ENCODE assay signal across 28 cellular contexts in genomic region chr5:99639905-99640304, GRCh38.
"Had no signal": no experiment of that assay in that cellular context is flagged by ENCODE, and none has a peak within 500 bp of the region (broad histone marks: within the 10 kb centered on the region; RNA-seq: fewer than 3 reads in every experiment).

No MANE protein-coding gene starts in this region.

- DNase-seq: activated B cell treated with CpG ODN at 0.5 μM for 24 hours; activated CD4-positive, alpha-beta memory T cell treated with anti-CD3 and anti-CD28 coated beads for 36 hours; activated CD4-positive, alpha-beta T cell treated with anti-CD3 and anti-CD28 coated beads for 4 hours; activated CD4-positive, alpha-beta T cell treated with anti-CD3 and anti-CD28 coated beads, Interleukin-2, amount 50 U/mL, for 1 hour; activated CD4-positive, CD25-positive, alpha-beta regulatory T cell treated with anti-CD3 and anti-CD28 coated beads, Interleukin-2, amount 50 U/mL, for 72 hours; activated CD8-positive, alpha-beta memory T cell treated with anti-CD3 and anti-CD28 coated beads, Interleukin-2, amount 50 U/mL, for 4 hours; activated effector memory CD4-positive, alpha-beta T cell treated with Interleukin-2 at 50 U/mL for 16 hours; activated naive CD4-positive, alpha-beta T cell treated with anti-CD3 and anti-CD28 coated beads, Interleukin-2, amount 50 U/mL, for 16 hours; activated naive CD8-positive, alpha-beta T cell treated with anti-CD3 and anti-CD28 coated beads for 36 hours; activated T-cell treated with anti-CD3 and anti-CD28 coated beads for 4 hours; activated T-cell treated with anti-CD3 and anti-CD28 coated beads, Interleukin-2, amount 50 U/mL, for 4 hours; amniotic stem cell; aorta; brain microvascular endothelial cell; central memory CD4-positive, alpha-beta T cell; NCI-H1092 treated with DMSO at 0.1 percent for 48 hours; NCI-H187 treated with DMSO at 0.1 percent for 48 hours; NCI-H2081; NCI-H226; NCI-H446 treated with DMSO at 0.1 percent for 48 hours; NCI-H524; Right ventricle myocardium superior; SW 1271; T1000 had no signal

- H3K27me3 ChIP-seq: brain microvascular endothelial cell had no signal

- H3K36me3 ChIP-seq: brain microvascular endothelial cell had no signal

- FAIRE-seq: colon, TTC549 had no signal

- H3K4me2 ChIP-seq: KMS-11 had no signal

- H3K9ac ChIP-seq: KMS-11 had no signal

- H3K27ac ChIP-seq: brain microvascular endothelial cell, KMS-11, VCaP had no signal

- ATAC-seq: activated T-cell treated with anti-CD3 and anti-CD28 coated beads, Interleukin-2, amount 50 U/mL, for 4 hours had no signal
